Comparison of ENCODE assay signal across 26 cellular contexts in genomic region chr20:63000958-63001357, GRCh38. TPM values are rescaled to one million over a fixed set of nuclear protein-coding genes. Genes with fewer than 3 reads are reported as not detected.
"Had no signal": no experiment of that assay in that cellular context is flagged by ENCODE, and none has a peak within 500 bp of the region (broad histone marks: within the 10 kb centered on the region; RNA-seq: fewer than 3 reads in every experiment).

No MANE protein-coding gene starts in this region.

- H3K27ac ChIP-seq: colonic mucosa, esophagus squamous epithelium, gastroesophageal sphincter, left lung, neutrophil, sigmoid colon, skin epidermis, stomach, thoracic aorta, transverse colon had no signal

- H3K36me3 ChIP-seq: colonic mucosa, esophagus squamous epithelium, gastroesophageal sphincter, left lung, neutrophil, sigmoid colon, stomach, thoracic aorta, transverse colon had no signal

- DNase-seq: colonic mucosa; dermis blood vessel endothelial cell; esophagus squamous epithelium; foreskin fibroblast; immature natural killer cell; mesendoderm; naive B cell; nephron progenitor cell; sigmoid colon; stimulated activated CD4-positive, alpha-beta T cell treated with anti-CD3 and anti-CD28 coated beads, Interleukin-2, amount 100 ng/mL, for 24 hours; stimulated activated CD4-positive, alpha-beta T cell treated with anti-CD3 and anti-CD28 coated beads, Interleukin-4, amount 100 ng/mL, for 4 hours; stimulated activated naive B cell treated with anti-CD40 and anti-IgM and Interleukin-4, amounts not matched to agents 10 μg/mL and 1 μg/mL and 100 μg/mL, for 72 hours; stomach; substantia nigra; transverse colon had no signal

- H3K9me3 ChIP-seq: colonic mucosa, esophagus squamous epithelium, left lung, neutrophil, sigmoid colon, thoracic aorta, transverse colon had no signal

- ATAC-seq: gastroesophageal sphincter; left lung; stimulated activated naive B cell treated with anti-CD40 and anti-IgM and Interleukin-4, amounts not matched to agents 10 μg/mL and 1 μg/mL and 100 μg/mL, for 72 hours had no signal

- H3K27ac Mint-ChIP-seq: immature natural killer cell; naive B cell; nephron progenitor cell; stimulated activated naive B cell treated with anti-CD40 and anti-IgM and Interleukin-4, amounts not matched to agents 10 μg/mL and 1 μg/mL and 100 μg/mL, for 72 hours had no signal

- H3K4me3 ChIP-seq: colonic mucosa, esophagus squamous epithelium, gastroesophageal sphincter, left lung, sigmoid colon, skin epidermis, stomach, thoracic aorta, transverse colon had no signal

- H3K4me3 Mint-ChIP-seq: immature natural killer cell; naive B cell; nephron progenitor cell; stimulated activated naive B cell treated with anti-CD40 and anti-IgM and Interleukin-4, amounts not matched to agents 10 μg/mL and 1 μg/mL and 100 μg/mL, for 72 hours had no signal

- H3K4me1 ChIP-seq: colonic mucosa, transverse colon had no signal

- H3K36me3 Mint-ChIP-seq: immature natural killer cell; naive B cell; stimulated activated naive B cell treated with anti-CD40 and anti-IgM and Interleukin-4, amounts not matched to agents 10 μg/mL and 1 μg/mL and 100 μg/mL, for 72 hours had no signal

RNA-seq across cellular contexts. Expression of gene BHLHE23, which starts 5.8 kb away (rescaled TPM):
- total RNA-seq: colonic mucosa, dermis blood vessel endothelial cell, epithelial cell of proximal tubule, esophagus squamous epithelium, gastroesophageal sphincter, left lung, lung microvascular endothelial cell, osteoblast, pulmonary artery endothelial cell, sigmoid colon, thoracic aorta, transverse colon, ureter had no signal
- polyA plus RNA-seq: immature natural killer cell, keratinocyte, sigmoid colon, stomach had no signal

RNA-seq across cellular contexts. Expression of gene SLC17A9, which starts 48.4 kb away (rescaled TPM):
- polyA plus RNA-seq: keratinocyte had no signal
